In genomic region chr6:41706876-41707564, GRCh38 we compare ENCODE assay signal across 8 cellular contexts. TPM values are rescaled to one million over a fixed set of nuclear protein-coding genes. Genes with fewer than 3 reads are reported as not detected.
DNase-seq lines count a peak whose midpoint lies in the region; ATAC-seq and TF ChIP-seq lines count a peak whose summit lies in the region.

No MANE protein-coding gene starts in this region.

- H3K27me3 ChIP-seq in hepatocyte = no peaks in the 10 kb centered on the region

- TF ChIP-seq CTCF in hepatocyte (IDR thresholded peaks at IDR 0.05; ENCODE audit: poor library complexity) (no peak), GM10266 (IDR thresholded peaks at IDR 0.05; ENCODE audit: control insufficient read depth, insufficient read depth, low read depth, missing control alignments) (no peak)

- no peaks in the 10 kb centered on the region for H3K36me3 ChIP-seq in hepatocyte (replicated peaks; ENCODE audit: insufficient read depth, low read depth)

- peaks cover 16% of the 10 kb centered on the region for H3K79me2 ChIP-seq in hepatocyte

- peak overlapping the region; percentile 23 for H3K4me3 Mint-ChIP-seq in activated T-cell treated with anti-CD3 and anti-CD28 coated beads, Interleukin-2, amount 50 U/mL, for 24 hours
- peak overlapping the region; percentile 86 to 91 for H3K4me3 Mint-ChIP-seq in stimulated activated naive B cell treated with anti-CD40 and anti-IgM and Interleukin-4, amounts not matched to agents 10 μg/mL and 1 μg/mL and 100 μg/mL, for 72 hours

- no peak overlapping the region for H2AFZ ChIP-seq in hepatocyte

- peak overlapping the region; percentile 57 for H3K27ac ChIP-seq in hepatocyte

- peaks cover 33% of the 10 kb centered on the region for H3K4me1 Mint-ChIP-seq in activated T-cell treated with anti-CD3 and anti-CD28 coated beads, Interleukin-2, amount 50 U/mL, for 24 hours (ENCODE audit: low read depth)
- peaks cover 80 to 98% of the 10 kb centered on the region in 2 donors for H3K4me1 Mint-ChIP-seq in stimulated activated naive B cell treated with anti-CD40 and anti-IgM and Interleukin-4, amounts not matched to agents 10 μg/mL and 1 μg/mL and 100 μg/mL, for 72 hours

- H4K20me1 ChIP-seq in hepatocyte (ENCODE audit: insufficient read depth, poor library complexity, severe bottlenecking) = no peaks in the 10 kb centered on the region

- H3K4me3 ChIP-seq in hepatocyte = no peak overlapping the region

- H3K27me3 Mint-ChIP-seq in activated T-cell treated with anti-CD3 and anti-CD28 coated beads, Interleukin-2, amount 50 U/mL, for 24 hours = no peaks in the 10 kb centered on the region
- no peaks in the 10 kb centered on the region for H3K27me3 Mint-ChIP-seq in stimulated activated naive B cell treated with anti-CD40 and anti-IgM and Interleukin-4, amounts not matched to agents 10 μg/mL and 1 μg/mL and 100 μg/mL, for 72 hours

- H3K27ac Mint-ChIP-seq in activated T-cell treated with anti-CD3 and anti-CD28 coated beads, Interleukin-2, amount 50 U/mL, for 24 hours = peak overlapping the region; percentile 83
- peak overlapping the region; percentile 78 to 95 for H3K27ac Mint-ChIP-seq in activated naive CD4-positive, alpha-beta T cell treated with anti-CD3 and anti-CD28 coated beads, Interleukin-2, amount 50 U/mL, for 72 hours
- H3K27ac Mint-ChIP-seq in stimulated activated naive B cell treated with anti-CD40 and anti-IgM and Interleukin-4, amounts not matched to agents 10 μg/mL and 1 μg/mL and 100 μg/mL, for 72 hours = peak overlapping the region; percentile 99

- WGBS in hepatocyte (ENCODE audit: low lambda C conversion rate, missing lambda C conversion rate) = 83% methylated on average over 8 of the region's 9 CpGs

- H3K9me3 ChIP-seq in hepatocyte (ENCODE audit: low read depth) = no peaks in the 10 kb centered on the region

- peak; percentile 17 for ATAC-seq in activated naive CD4-positive, alpha-beta T cell treated with anti-CD3 and anti-CD28 coated beads, Interleukin-2, amount 50 U/mL, for 72 hours
- ATAC-seq in stimulated activated naive B cell treated with anti-CD40 and anti-IgM and Interleukin-4, amounts not matched to agents 10 μg/mL and 1 μg/mL and 100 μg/mL, for 72 hours (replicated peaks) = peak; percentile 34 to 49
- no peak for ATAC-seq in HG03108 (IDR thresholded peaks at IDR 0.05; ENCODE audit: unreplicated experiment)

- no peaks in the 10 kb centered on the region for H3K36me3 Mint-ChIP-seq in activated T-cell treated with anti-CD3 and anti-CD28 coated beads, Interleukin-2, amount 50 U/mL, for 24 hours (ENCODE audit: low read depth)
- H3K36me3 Mint-ChIP-seq in activated naive CD4-positive, alpha-beta T cell treated with anti-CD3 and anti-CD28 coated beads, Interleukin-2, amount 50 U/mL, for 72 hours = no peaks in the 10 kb centered on the region
- H3K36me3 Mint-ChIP-seq in stimulated activated naive B cell treated with anti-CD40 and anti-IgM and Interleukin-4, amounts not matched to agents 10 μg/mL and 1 μg/mL and 100 μg/mL, for 72 hours = peaks cover 51 to 73% of the 10 kb centered on the region in 2 donors

- no peaks in the 10 kb centered on the region for H3K9me3 Mint-ChIP-seq in activated T-cell treated with anti-CD3 and anti-CD28 coated beads, Interleukin-2, amount 50 U/mL, for 24 hours
- no peaks in the 10 kb centered on the region for H3K9me3 Mint-ChIP-seq in activated naive CD4-positive, alpha-beta T cell treated with anti-CD3 and anti-CD28 coated beads, Interleukin-2, amount 50 U/mL, for 72 hours
- H3K9me3 Mint-ChIP-seq in stimulated activated naive B cell treated with anti-CD40 and anti-IgM and Interleukin-4, amounts not matched to agents 10 μg/mL and 1 μg/mL and 100 μg/mL, for 72 hours = peaks cover 0 to 4% of the 10 kb centered on the region in 2 donors

- H3K4me2 ChIP-seq in hepatocyte = no peak overlapping the region

- no peaks in the 10 kb centered on the region for H3K9me2 ChIP-seq in hepatocyte (replicated peaks; ENCODE audit: insufficient read depth)

- H3K4me1 ChIP-seq in hepatocyte (ENCODE audit: insufficient read depth) = peaks cover 11% of the 10 kb centered on the region

- peak; percentile 62 for DNase-seq in activated T-cell treated with anti-CD3 and anti-CD28 coated beads, Interleukin-2, amount 50 U/mL, for 24 hours
- DNase-seq in activated T-cell treated with anti-CD3 and anti-CD28 coated beads for 4 hours = no peak
- DNase-seq in activated naive CD4-positive, alpha-beta T cell treated with anti-CD3 and anti-CD28 coated beads, Interleukin-2, amount 50 U/mL, for 72 hours (ENCODE audit: low spot score in 2 of 2) = peak in 1 of 2 donors; percentile 15
- peak; percentile 58 for DNase-seq in hepatocyte (ENCODE audit: low spot score)
- DNase-seq in stimulated activated naive B cell treated with anti-CD40 and anti-IgM and Interleukin-4, amounts not matched to agents 10 μg/mL and 1 μg/mL and 100 μg/mL, for 72 hours = peak; percentile 39
- DNase-seq in GM10266 (ENCODE audit: extremely low spot score) = no peak
- DNase-seq in NCI-H2227 (lab: John Stamatoyannopoulos, UW; ENCODE audit: unreplicated experiment) = no peak

RNA-seq across cellular contexts. Expression of gene TFEB, which starts 28.4 kb away (rescaled TPM):
- total RNA-seq in activated naive CD4-positive, alpha-beta T cell treated with anti-CD3 and anti-CD28 coated beads, Interleukin-2, amount 50 U/mL, for 72 hours = 10 to 100 TPM in 1 of 2 donors, 1 to 10 TPM in 1; 3.0 to 14.4 TPM
- 10.1 and 14.2 TPM in 2 replicates for total RNA-seq in hepatocyte
- 23.7 and 32.7 TPM in 2 replicates for polyA plus RNA-seq in hepatocyte

RNA-seq across cellular contexts. Expression of gene PGC, which starts 40.2 kb away (rescaled TPM):
- not detected for total RNA-seq in activated naive CD4-positive, alpha-beta T cell treated with anti-CD3 and anti-CD28 coated beads, Interleukin-2, amount 50 U/mL, for 72 hours
- total RNA-seq in hepatocyte = 114 and 128 TPM in 2 replicates
- polyA plus RNA-seq in hepatocyte = 67.4 and 109 TPM in 2 replicates

Comparison
In these comparisons a context has a peak if more than half of its experiments do, and no peak if none do; other contexts are left out.
1. DNase-seq: peak in activated T-cell treated with anti-CD3 and anti-CD28 coated beads, Interleukin-2, amount 50 U/mL, for 24 hours (single experiment), hepatocyte (single experiment) and stimulated activated naive B cell treated with anti-CD40 and anti-IgM and Interleukin-4, amounts not matched to agents 10 μg/mL and 1 μg/mL and 100 μg/mL, for 72 hours (single experiment); none in activated T-cell treated with anti-CD3 and anti-CD28 coated beads for 4 hours (single experiment), GM10266 (single experiment) and NCI-H2227 (single experiment).
2. RNA of gene PGC, which starts 40.2 kb away (total RNA-seq): 114 to 128 TPM in hepatocyte; not detected in activated naive CD4-positive, alpha-beta T cell treated with anti-CD3 and anti-CD28 coated beads, Interleukin-2, amount 50 U/mL, for 72 hours; every median in the first group is over 100 times any median in the second.
3. Peak in every context shown above with its lines, with median percentiles within 50 percentile points of each other: H3K27ac Mint-ChIP-seq.